In genomic region chr6:89970609-89971337, GRCh38 we compare ENCODE assay signal across 1 cellular context.
TF ChIP-seq lines count a peak whose summit lies in the region.

No MANE protein-coding gene starts in this region.

TF ChIP-seq in GM23338, 12 proteins besides CTCF, POLR2A, EP300 and RAD21 (continued from another document):
- TF ChIP-seq, protein P1, sequence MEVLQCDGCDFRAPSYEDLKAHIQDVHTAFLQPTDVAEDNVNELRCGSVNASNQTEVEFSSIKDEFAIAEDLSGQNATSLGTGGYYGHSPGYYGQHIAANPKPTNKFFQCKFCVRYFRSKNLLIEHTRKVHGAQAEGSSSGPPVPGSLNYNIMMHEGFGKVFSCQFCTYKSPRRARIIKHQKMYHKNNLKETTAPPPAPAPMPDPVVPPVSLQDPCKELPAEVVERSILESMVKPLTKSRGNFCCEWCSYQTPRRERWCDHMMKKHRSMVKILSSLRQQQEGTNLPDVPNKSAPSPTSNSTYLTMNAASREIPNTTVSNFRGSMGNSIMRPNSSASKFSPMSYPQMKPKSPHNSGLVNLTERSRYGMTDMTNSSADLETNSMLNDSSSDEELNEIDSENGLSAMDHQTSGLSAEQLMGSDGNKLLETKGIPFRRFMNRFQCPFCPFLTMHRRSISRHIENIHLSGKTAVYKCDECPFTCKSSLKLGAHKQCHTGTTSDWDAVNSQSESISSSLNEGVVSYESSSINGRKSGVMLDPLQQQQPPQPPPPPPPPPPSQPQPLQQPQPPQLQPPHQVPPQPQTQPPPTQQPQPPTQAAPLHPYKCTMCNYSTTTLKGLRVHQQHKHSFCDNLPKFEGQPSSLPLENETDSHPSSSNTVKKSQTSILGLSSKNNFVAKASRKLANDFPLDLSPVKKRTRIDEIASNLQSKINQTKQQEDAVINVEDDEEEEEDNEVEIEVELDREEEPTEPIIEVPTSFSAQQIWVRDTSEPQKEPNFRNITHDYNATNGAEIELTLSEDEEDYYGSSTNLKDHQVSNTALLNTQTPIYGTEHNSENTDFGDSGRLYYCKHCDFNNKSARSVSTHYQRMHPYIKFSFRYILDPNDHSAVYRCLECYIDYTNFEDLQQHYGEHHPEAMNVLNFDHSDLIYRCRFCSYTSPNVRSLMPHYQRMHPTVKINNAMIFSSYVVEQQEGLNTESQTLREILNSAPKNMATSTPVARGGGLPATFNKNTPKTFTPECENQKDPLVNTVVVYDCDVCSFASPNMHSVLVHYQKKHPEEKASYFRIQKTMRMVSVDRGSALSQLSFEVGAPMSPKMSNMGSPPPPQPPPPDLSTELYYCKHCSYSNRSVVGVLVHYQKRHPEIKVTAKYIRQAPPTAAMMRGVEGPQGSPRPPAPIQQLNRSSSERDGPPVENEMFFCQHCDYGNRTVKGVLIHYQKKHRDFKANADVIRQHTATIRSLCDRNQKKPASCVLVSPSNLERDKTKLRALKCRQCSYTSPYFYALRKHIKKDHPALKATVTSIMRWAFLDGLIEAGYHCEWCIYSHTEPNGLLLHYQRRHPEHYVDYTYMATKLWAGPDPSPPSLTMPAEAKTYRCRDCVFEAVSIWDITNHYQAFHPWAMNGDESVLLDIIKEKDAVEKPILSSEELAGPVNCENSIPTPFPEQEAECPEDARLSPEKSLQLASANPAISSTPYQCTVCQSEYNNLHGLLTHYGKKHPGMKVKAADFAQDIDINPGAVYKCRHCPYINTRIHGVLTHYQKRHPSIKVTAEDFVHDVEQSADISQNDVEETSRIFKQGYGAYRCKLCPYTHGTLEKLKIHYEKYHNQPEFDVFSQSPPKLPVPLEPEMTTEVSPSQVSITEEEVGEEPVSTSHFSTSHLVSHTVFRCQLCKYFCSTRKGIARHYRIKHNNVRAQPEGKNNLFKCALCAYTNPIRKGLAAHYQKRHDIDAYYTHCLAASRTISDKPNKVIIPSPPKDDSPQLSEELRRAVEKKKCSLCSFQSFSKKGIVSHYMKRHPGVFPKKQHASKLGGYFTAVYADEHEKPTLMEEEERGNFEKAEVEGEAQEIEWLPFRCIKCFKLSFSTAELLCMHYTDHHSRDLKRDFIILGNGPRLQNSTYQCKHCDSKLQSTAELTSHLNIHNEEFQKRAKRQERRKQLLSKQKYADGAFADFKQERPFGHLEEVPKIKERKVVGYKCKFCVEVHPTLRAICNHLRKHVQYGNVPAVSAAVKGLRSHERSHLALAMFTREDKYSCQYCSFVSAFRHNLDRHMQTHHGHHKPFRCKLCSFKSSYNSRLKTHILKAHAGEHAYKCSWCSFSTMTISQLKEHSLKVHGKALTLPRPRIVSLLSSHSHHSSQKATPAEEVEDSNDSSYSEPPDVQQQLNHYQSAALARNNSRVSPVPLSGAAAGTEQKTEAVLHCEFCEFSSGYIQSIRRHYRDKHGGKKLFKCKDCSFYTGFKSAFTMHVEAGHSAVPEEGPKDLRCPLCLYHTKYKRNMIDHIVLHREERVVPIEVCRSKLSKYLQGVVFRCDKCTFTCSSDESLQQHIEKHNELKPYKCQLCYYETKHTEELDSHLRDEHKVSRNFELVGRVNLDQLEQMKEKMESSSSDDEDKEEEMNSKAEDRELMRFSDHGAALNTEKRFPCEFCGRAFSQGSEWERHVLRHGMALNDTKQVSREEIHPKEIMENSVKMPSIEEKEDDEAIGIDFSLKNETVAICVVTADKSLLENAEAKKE (CRISPR knock-in tag; IDR thresholded peaks at IDR 0.05), result no peak
- no peak for TF ChIP-seq STAT1 (IDR thresholded peaks at IDR 0.05; ENCODE audit: unreplicated experiment)
TF ChIP-seq in GM23338: peak in this region for 0.
